Comparison of ENCODE assay signal across 11 cellular contexts in the genomic region with DNA sequence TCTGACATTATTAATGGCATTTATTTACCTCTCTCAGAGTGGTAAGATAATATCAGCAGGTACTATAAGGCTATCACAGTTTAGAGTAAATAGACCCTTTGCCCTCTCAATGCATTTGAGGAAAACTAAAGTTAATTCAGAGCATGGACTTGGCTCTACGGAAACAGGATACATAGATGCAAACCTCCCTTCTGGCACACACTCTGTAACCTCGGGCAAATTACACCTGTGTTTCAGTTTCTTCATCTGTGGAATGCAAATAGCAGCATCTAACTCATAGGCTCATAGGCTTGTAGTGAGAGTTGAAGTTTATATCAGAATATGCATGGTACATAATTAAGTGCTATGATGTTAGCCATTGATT.
DNase-seq lines count a peak whose midpoint lies in the region; ATAC-seq lines count a peak whose summit lies in the region.
"Had no signal": no experiment of that assay in that cellular context is flagged by ENCODE, and none has a peak within 500 bp of the region (broad histone marks: within the 10 kb centered on the region; RNA-seq: fewer than 3 reads in every experiment).

No MANE protein-coding gene starts in this region.

- DNase-seq in left kidney (ENCODE audit: low read depth, low spot score) (peak; percentile 84), Ammon's horn (ENCODE audit: low spot score) (no peak), NCI-H748 treated with DMSO at 0.1 percent for 48 hours (lab: John Stamatoyannopoulos, UW) (no peak)
- DNase-seq in activated CD4-positive, CD25-positive, alpha-beta regulatory T cell (lab: John Stamatoyannopoulos, UW): no peak
- no peak for DNase-seq in activated CD8-positive, alpha-beta memory T cell treated with anti-CD3 and anti-CD28 coated beads for 24 hours
- DNase-seq: activated naive CD8-positive, alpha-beta T cell treated with anti-CD3 and anti-CD28 coated beads, Interleukin-2, amount 50 U/mL, for 24 hours; naive B cell; T-helper 17 cell had no signal

- peak; percentile 67 for ATAC-seq in GM18861 (IDR thresholded peaks at IDR 0.05; ENCODE audit: unreplicated experiment)
- ATAC-seq in GM21825 (IDR thresholded peaks at IDR 0.05; ENCODE audit: unreplicated experiment): peak; percentile 75
- ATAC-seq in HG03520 (IDR thresholded peaks at IDR 0.05; ENCODE audit: unreplicated experiment): peak; percentile 70
- ATAC-seq: activated naive CD8-positive, alpha-beta T cell treated with anti-CD3 and anti-CD28 coated beads, Interleukin-2, amount 50 U/mL, for 24 hours; T-helper 17 cell had no signal
